ENCODE assay signal across 9 cellular contexts in the genomic region with DNA sequence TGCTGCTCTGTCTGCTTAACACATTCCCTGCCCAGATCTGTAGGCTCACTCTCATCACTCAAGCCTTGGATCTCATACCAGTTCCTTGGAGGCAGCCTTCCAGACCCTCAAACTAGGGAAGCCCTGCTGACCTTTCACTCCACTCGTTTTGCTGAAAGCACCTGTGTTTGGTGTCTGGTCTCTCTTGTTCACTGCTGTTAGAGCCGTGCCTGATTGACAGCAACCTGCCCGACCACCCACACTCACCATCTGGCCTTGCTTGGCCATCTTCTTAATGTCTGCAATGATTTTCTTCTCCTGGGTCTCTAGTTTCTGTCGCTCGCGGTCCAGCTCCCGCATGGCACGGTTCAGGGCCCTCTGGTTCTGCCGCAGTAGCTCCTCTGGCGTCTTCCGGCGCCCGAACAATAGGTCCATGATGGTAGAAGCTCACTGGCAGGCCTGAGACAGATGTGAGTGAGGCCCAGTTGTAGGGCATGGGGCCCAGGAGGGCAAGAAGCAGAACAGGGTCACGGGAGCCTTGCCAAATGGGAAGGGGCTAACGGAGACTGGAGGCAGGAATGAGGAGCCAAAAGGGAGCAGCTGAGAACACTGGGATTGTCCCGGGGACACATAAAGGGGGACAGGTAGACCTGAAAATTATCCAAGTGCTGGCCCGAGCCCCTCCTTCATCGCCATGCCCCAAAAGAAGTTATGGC. TPM values are rescaled to one million over a fixed set of nuclear protein-coding genes. Genes with fewer than 3 reads are reported as not detected.
DNase-seq lines count a peak whose midpoint lies in the region; TF ChIP-seq lines count a peak whose summit lies in the region.
"Had no signal": no experiment of that assay in that cellular context is flagged by ENCODE, and none has a peak within 500 bp of the region (broad histone marks: within the 10 kb centered on the region; RNA-seq: fewer than 3 reads in every experiment).

No MANE protein-coding gene starts in this region.

- CTCF ChIA-PET in HEK293T (lab: Yijun Ruan, JAX), result interaction anchor here (0.6 kb wide), 1 partner anchor 34 kb away, joined by 4 read pairs; the partner anchor contains the start of gene ZBTB45

- TF ChIP-seq EP300 in neural cell (conservative IDR thresholded peaks at IDR 0.05; ENCODE audit: poor library complexity, severe bottlenecking), result no peak

- H3K27ac ChIP-seq in BLaER1 (peak overlapping the region; percentile 91), OCI-LY1 (ENCODE audit: low read depth, low read length, poor library complexity, severe bottlenecking) (peak overlapping the region; percentile 93), neural cell (ENCODE audit: low read length) (peak overlapping the region; percentile 91)
- peak overlapping the region; percentile 96 for H3K27ac ChIP-seq in effector memory CD4-positive, alpha-beta T cell (ENCODE audit: insufficient read depth, low read length, poor library complexity, severe bottlenecking)

- peak overlapping the region; percentile 89 for H3K4me2 ChIP-seq in BLaER1
- H3K4me2 ChIP-seq in OCI-LY1 (ENCODE audit: low read length), result peak overlapping the region; percentile 88
- H3K4me2 ChIP-seq in neural cell (ENCODE audit: low read length), result peak overlapping the region; percentile 86

- H3K9me3 ChIP-seq in BLaER1, result no peaks in the 10 kb centered on the region
- H3K9me3 ChIP-seq in OCI-LY1 (ENCODE audit: low read length), result no peaks in the 10 kb centered on the region
- H3K9me3 ChIP-seq in effector memory CD4-positive, alpha-beta T cell (ENCODE audit: control insufficient read depth, low read length), result no peaks in the 10 kb centered on the region
- no peaks in the 10 kb centered on the region for H3K9me3 ChIP-seq in neural cell (ENCODE audit: low read length)

- H3K9me2 ChIP-seq in OCI-LY1 (ENCODE audit: low read depth, low read length), result no peaks in the 10 kb centered on the region
- no peaks in the 10 kb centered on the region for H3K9me2 ChIP-seq in neural cell (ENCODE audit: insufficient read depth, low read length)

- H3K9ac ChIP-seq in BLaER1 (peak overlapping the region; percentile 91), OCI-LY1 (ENCODE audit: low read length) (peak overlapping the region; percentile 81), neural cell (ENCODE audit: low read length) (peak overlapping the region; percentile 87)

- H3K36me3 ChIP-seq in BLaER1 (peaks cover 68% of the 10 kb centered on the region), OCI-LY1 (ENCODE audit: insufficient read depth, low read length) (peaks cover 67% of the 10 kb centered on the region), neural cell (ENCODE audit: insufficient read depth, low read length) (peaks cover 3% of the 10 kb centered on the region)
- peaks cover 40% of the 10 kb centered on the region for H3K36me3 ChIP-seq in effector memory CD4-positive, alpha-beta T cell (ENCODE audit: control insufficient read depth, insufficient read depth, low read length)

- POLR2A ChIA-PET in HEK293T (lab: Yijun Ruan, JAX), result interaction anchor here (1.2 to 3.8 kb wide), 5 partner anchors 9 to 34 kb away, joined by 3 to 66 read pairs (median 8); partner anchors contain the start of genes MZF1, TRIM28 and ZBTB45

- H3K4me3 ChIP-seq in BLaER1 (peak overlapping the region; percentile 78), OCI-LY1 (ENCODE audit: low read depth, low read length, poor library complexity, severe bottlenecking) (peak overlapping the region; percentile 91), neural cell (ENCODE audit: low read length) (peak overlapping the region; percentile 89)
- peak overlapping the region; percentile 61 for H3K4me3 ChIP-seq in effector memory CD4-positive, alpha-beta T cell (ENCODE audit: insufficient read depth, low read depth, low read length, poor library complexity, severe bottlenecking)

- H3K79me2 ChIP-seq in OCI-LY1 (ENCODE audit: insufficient read depth, low read length), result peaks cover 19% of the 10 kb centered on the region
- peaks cover 19% of the 10 kb centered on the region for H3K79me2 ChIP-seq in neural cell (replicated peaks; ENCODE audit: insufficient read depth, low read length)

- H3F3A ChIP-seq in OCI-LY1 (ENCODE audit: insufficient read depth, low read length) (0 out of 2 replicates have a peak, but pooled peaks cover 7% of the 10 kb centered on the region), neural cell (ENCODE audit: insufficient read depth, low read length, poor library complexity, severe bottlenecking) (peaks cover 9% of the 10 kb centered on the region)

- H3K27me3 ChIP-seq in BLaER1 (no peaks in the 10 kb centered on the region), OCI-LY1 (ENCODE audit: insufficient read depth, low read length) (no peaks in the 10 kb centered on the region), neural cell (ENCODE audit: insufficient read depth, low read depth, low read length) (no peaks in the 10 kb centered on the region)
- H3K27me3 ChIP-seq in effector memory CD4-positive, alpha-beta T cell (replicated peaks; ENCODE audit: control insufficient read depth, insufficient read depth, low read length, poor library complexity, severe bottlenecking), result no peaks in the 10 kb centered on the region

- H3K4me1 ChIP-seq in BLaER1, result peaks cover 51% of the 10 kb centered on the region
- peaks cover 36% of the 10 kb centered on the region for H3K4me1 ChIP-seq in OCI-LY1 (ENCODE audit: insufficient read depth, low read length, severe bottlenecking)
- H3K4me1 ChIP-seq in effector memory CD4-positive, alpha-beta T cell (ENCODE audit: control insufficient read depth, insufficient read depth, low read length, poor library complexity, severe bottlenecking), result peaks cover 35% of the 10 kb centered on the region

- TF ChIP-seq RAD21 in neural cell (conservative IDR thresholded peaks at IDR 0.05), result no peak

- H2AFZ ChIP-seq in OCI-LY1 (ENCODE audit: low read length), result no peak overlapping the region
- no peak overlapping the region for H2AFZ ChIP-seq in neural cell (ENCODE audit: low read depth, low read length)

- no peak for DNase-seq in effector memory CD4-positive, alpha-beta T cell
- DNase-seq in HEK293T (ENCODE audit: extremely low spot score) (no peak), T1000 (lab: John Stamatoyannopoulos, UW) (no peak), SHP77 (lab: John Stamatoyannopoulos, UW) (no peak)
- DNase-seq in activated CD4-positive, CD25-positive, alpha-beta regulatory T cell (lab: John Stamatoyannopoulos, UW), result no peak
- DNase-seq: stimulated activated CD4-positive, alpha-beta T cell treated with anti-CD3 and anti-CD28 coated beads, Interleukin-2, amount 100 ng/mL, for 48 hours had no signal

- TF ChIP-seq CTCF in OCI-LY1 (IDR thresholded peaks at IDR 0.05; ENCODE audit: low read length) (no peak), neural cell (IDR thresholded peaks at IDR 0.05; ENCODE audit: poor library complexity, severe bottlenecking) (no peak)

- peaks cover 74% of the 10 kb centered on the region for H4K20me1 ChIP-seq in BLaER1
- H4K20me1 ChIP-seq in OCI-LY1 (ENCODE audit: insufficient read depth, low read length), result no peaks in the 10 kb centered on the region
- peaks cover 6% of the 10 kb centered on the region for H4K20me1 ChIP-seq in neural cell (ENCODE audit: insufficient read depth)

TF ChIP-seq in HEK293T, 16 proteins besides CTCF, POLR2A, EP300 and RAD21:
- TF ChIP-seq FOXM1 (IDR thresholded peaks at IDR 0.05; ENCODE audit: borderline replicate concordance) (no peak), ZNF384 (IDR thresholded peaks at IDR 0.05) (no peak), CTBP1 (IDR thresholded peaks at IDR 0.05; ENCODE audit: borderline replicate concordance) (no peak), L3MBTL2 (conservative IDR thresholded peaks at IDR 0.05) (no peak), LEF1 (IDR thresholded peaks at IDR 0.05; ENCODE audit: borderline replicate concordance) (no peak), HDGF (IDR thresholded peaks at IDR 0.05; ENCODE audit: borderline replicate concordance) (no peak), SP1 (IDR thresholded peaks at IDR 0.05) (no peak), TARDBP (IDR thresholded peaks at IDR 0.05) (no peak), FOXA1 (IDR thresholded peaks at IDR 0.05) (no peak), SUZ12 (IDR thresholded peaks at IDR 0.05) (no peak), ARNT (IDR thresholded peaks at IDR 0.05) (no peak), BHLHE40 (IDR thresholded peaks at IDR 0.05; ENCODE audit: borderline replicate concordance) (no peak), ELF4 (IDR thresholded peaks at IDR 0.05) (no peak), PKNOX1 (IDR thresholded peaks at IDR 0.05) (no peak), NFRKB (IDR thresholded peaks at IDR 0.05) (no peak), FOXK2 (IDR thresholded peaks at IDR 0.05) (no peak)

RNA-seq across cellular contexts. Expression of gene CHMP2A, which starts 1.0 kb away (rescaled TPM):
- polyA plus RNA-seq in neural cell, result 176 and 189 TPM in 2 replicates
- 69.9 and 71.0 TPM in 2 replicates for polyA minus RNA-seq in neural cell

RNA-seq across cellular contexts. Expression of gene UBE2M, which starts 4.5 kb away (rescaled TPM):
- polyA plus RNA-seq in neural cell, result 138 and 151 TPM in 2 replicates
- polyA minus RNA-seq in neural cell, result 77.9 and 82.3 TPM in 2 replicates

RNA-seq across cellular contexts. Expression of gene TRIM28, which starts 10.1 kb away (rescaled TPM):
- 227 and 256 TPM in 2 replicates for polyA plus RNA-seq in neural cell
- 305 and 312 TPM in 2 replicates for polyA minus RNA-seq in neural cell

RNA-seq across cellular contexts. Expression of gene MZF1, which starts 19.2 kb away (rescaled TPM):
- 74.6 and 80.8 TPM in 2 replicates for polyA plus RNA-seq in neural cell
- 36.1 and 40.2 TPM in 2 replicates for polyA minus RNA-seq in neural cell

RNA-seq across cellular contexts. Expression of gene ZBTB45, which starts 34.3 kb away (rescaled TPM):
- 5.5 and 6.8 TPM in 2 replicates for polyA plus RNA-seq in neural cell
- 7.8 and 10.0 TPM in 2 replicates for polyA minus RNA-seq in neural cell
